In the genomic region with DNA sequence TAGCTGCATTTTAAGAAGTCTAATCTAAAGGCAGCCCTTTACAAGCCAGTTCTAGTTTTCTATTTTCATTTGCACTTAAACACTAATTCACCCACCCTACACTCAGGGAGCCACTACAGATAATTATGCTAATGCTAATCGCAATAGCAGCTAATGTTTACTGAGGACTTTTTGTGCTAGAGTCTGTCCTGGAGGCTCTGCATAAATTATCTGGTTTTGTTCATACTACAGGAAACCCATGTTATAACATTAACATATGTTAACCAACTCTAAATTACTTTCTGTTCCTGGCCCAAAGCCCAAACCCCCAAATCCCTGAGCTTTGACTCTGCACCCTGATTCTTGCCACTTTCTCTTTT, we compare ENCODE assay signal across 8 cellular contexts. TPM values are rescaled to one million over a fixed set of nuclear protein-coding genes. Genes with fewer than 3 reads are reported as not detected.
DNase-seq lines count a peak whose midpoint lies in the region; ATAC-seq and TF ChIP-seq lines count a peak whose summit lies in the region.

No MANE protein-coding gene starts in this region.

- no peak overlapping the region for H2AFZ ChIP-seq in neural progenitor cell (replicated peaks)

- H3K36me3 Mint-ChIP-seq in activated CD4-positive, alpha-beta T cell treated with anti-CD3 and anti-CD28 coated beads, Interleukin-2, amount 10 ng/mL, durations not matched to agents 7 days and 5 days (ENCODE audit: low read depth), result no peaks in the 10 kb centered on the region
- H3K36me3 Mint-ChIP-seq in neural progenitor cell, result no peaks in the 10 kb centered on the region

- H3K4me2 ChIP-seq in neural progenitor cell, result peak overlapping the region; percentile 81

- CTCF ChIA-PET in activated CD4-positive, alpha-beta T cell treated with anti-CD3 and anti-CD28 coated beads, Interleukin-2, amount 10 ng/mL, durations not matched to agents 7 days and 5 days (lab: Charles Lee), result interaction anchor here (1.0 kb wide), 1 partner anchor 19 kb away, joined by 3 read pairs; no protein-coding TSS in a partner anchor

- H3K9ac ChIP-seq in neural progenitor cell, result no peak overlapping the region

- H3K9me3 ChIP-seq in neural progenitor cell (ENCODE audit: low read depth), result no peaks in the 10 kb centered on the region

- peaks cover 23% of the 10 kb centered on the region for H3K4me1 Mint-ChIP-seq in activated CD4-positive, alpha-beta T cell treated with anti-CD3 and anti-CD28 coated beads, Interleukin-2, amount 10 ng/mL, durations not matched to agents 7 days and 5 days
- peaks cover 35% of the 10 kb centered on the region for H3K4me1 Mint-ChIP-seq in neural progenitor cell

- no peaks in the 10 kb centered on the region for H3K36me3 ChIP-seq in neural progenitor cell

- ATAC-seq in HG03520 (IDR thresholded peaks at IDR 0.05; ENCODE audit: unreplicated experiment), result peak; percentile 2

- no peaks in the 10 kb centered on the region for H3K9me3 Mint-ChIP-seq in activated CD4-positive, alpha-beta T cell treated with anti-CD3 and anti-CD28 coated beads, Interleukin-2, amount 10 ng/mL, durations not matched to agents 7 days and 5 days
- H3K9me3 Mint-ChIP-seq in neural progenitor cell, result no peaks in the 10 kb centered on the region

- H4K20me1 ChIP-seq in neural progenitor cell (ENCODE audit: low read depth), result no peaks in the 10 kb centered on the region

- H3K79me2 ChIP-seq in neural progenitor cell (ENCODE audit: low read depth), result no peaks in the 10 kb centered on the region

- H3K27ac ChIP-seq in dorsolateral prefrontal cortex (peak overlapping the region in 26 of 59 donors; percentile 7 to 72 (median 39)), neural progenitor cell (no peak overlapping the region)

- H3K27me3 Mint-ChIP-seq in activated CD4-positive, alpha-beta T cell treated with anti-CD3 and anti-CD28 coated beads, Interleukin-2, amount 10 ng/mL, durations not matched to agents 7 days and 5 days, result peaks cover 3% of the 10 kb centered on the region
- H3K27me3 Mint-ChIP-seq in neural progenitor cell (ENCODE audit: insufficient read depth, low read depth), result no peaks in the 10 kb centered on the region

- H3K4me3 ChIP-seq in dorsolateral prefrontal cortex (peak overlapping the region; percentile 29 to 75 (median 59)), neural progenitor cell (peak overlapping the region; percentile 57)

- H3K27ac Mint-ChIP-seq in activated CD4-positive, alpha-beta T cell treated with anti-CD3 and anti-CD28 coated beads, Interleukin-2, amount 10 ng/mL, durations not matched to agents 7 days and 5 days, result peak overlapping the region; percentile 91
- H3K27ac Mint-ChIP-seq in neural progenitor cell, result peak overlapping the region; percentile 76

- no peak for TF ChIP-seq CTCF in dorsolateral prefrontal cortex (IDR thresholded peaks at IDR 0.05 in 54 of 56, conservative IDR thresholded peaks at IDR 0.05 in 2 of 56; ENCODE audit: low read depth in 1 of 56, partially characterized antibody in 56 of 56)
- TF ChIP-seq CTCF in neural progenitor cell (IDR thresholded peaks at IDR 0.05), result no peak

- intact Hi-C loops in dorsolateral prefrontal cortex (cut with DNase I), result loop anchor here (10.0 kb wide), 2 partner anchors 127 to 193 kb away; a partner anchor contains a TSS

- POLR2A ChIA-PET in activated CD4-positive, alpha-beta T cell treated with anti-CD3 and anti-CD28 coated beads, Interleukin-2, amount 10 ng/mL, durations not matched to agents 7 days and 5 days (lab: Charles Lee), result no interaction called here

- H3K27me3 ChIP-seq in dorsolateral prefrontal cortex (peaks cover 0 to 57% (median 8%) of the 10 kb centered on the region in 45 donors), neural progenitor cell (peaks cover 41% of the 10 kb centered on the region)

- no peaks in the 10 kb centered on the region for H3F3A ChIP-seq in neural progenitor cell (ENCODE audit: low read depth)

- no peaks in the 10 kb centered on the region for H3K4me1 ChIP-seq in neural progenitor cell

- peak overlapping the region; percentile 88 for H3K4me3 Mint-ChIP-seq in activated CD4-positive, alpha-beta T cell treated with anti-CD3 and anti-CD28 coated beads, Interleukin-2, amount 10 ng/mL, durations not matched to agents 7 days and 5 days
- peak overlapping the region; percentile 89 for H3K4me3 Mint-ChIP-seq in neural progenitor cell

- no peak for DNase-seq in activated CD4-positive, alpha-beta T cell treated with anti-CD3 and anti-CD28 coated beads, Interleukin-2, amount 10 ng/mL, durations not matched to agents 7 days and 5 days
- DNase-seq in activated CD4-positive, alpha-beta T cell treated with anti-CD3 and anti-CD28 coated beads for 1 hour, result no peak
- DNase-seq in dorsolateral prefrontal cortex, result no peak
- DNase-seq in neural progenitor cell (ENCODE audit: low spot score), result no peak
- DNase-seq in dermis blood vessel endothelial cell, result no peak
- DNase-seq in H4 (ENCODE audit: low spot score), result no peak
- no peak for DNase-seq in T-helper 9 cell

RNA-seq across cellular contexts. Expression of a gene that starts 0.5 kb away (rescaled TPM):
- 1 to 10 TPM; 7.8 TPM for total RNA-seq in activated CD4-positive, alpha-beta T cell treated with anti-CD3 and anti-CD28 coated beads, Interleukin-2, amount 10 ng/mL, durations not matched to agents 7 days and 5 days
- total RNA-seq in dorsolateral prefrontal cortex, result 10 to 100 TPM in 26 of 120 experiments, 1 to 10 TPM in 94; 1.7 to 16.3 (median 7.7) TPM
- total RNA-seq in neural progenitor cell (ENCODE audit: low replicate concordance), result 10.5 and 14.2 TPM in 2 replicates
- under 0.01 and 0.14 TPM in 2 replicates for total RNA-seq in dermis blood vessel endothelial cell
- 10.8 and 15.8 TPM in 2 replicates for total RNA-seq in H4 (2014; rRNA removed; shearing (Covaris generic))
